10 cellular contexts compared by ENCODE assay signal in genomic region chr1:146019225-146020057, GRCh38. TPM values are rescaled to one million over a fixed set of nuclear protein-coding genes. Genes with fewer than 3 reads are reported as not detected.
DNase-seq lines count a peak whose midpoint lies in the region; ATAC-seq and TF ChIP-seq lines count a peak whose summit lies in the region.
"Had no signal": no experiment of that assay in that cellular context is flagged by ENCODE, and none has a peak within 500 bp of the region (broad histone marks: within the 10 kb centered on the region; RNA-seq: fewer than 3 reads in every experiment).

No MANE protein-coding gene starts in this region.

- H3K79me2 ChIP-seq in osteoblast (ENCODE audit: insufficient read depth, low read length) = no peaks in the 10 kb centered on the region

- H3K4me1 Mint-ChIP-seq in CD4-positive, CD25-positive, alpha-beta regulatory T cell = peaks cover 0 to 13% (median under 1%) of the 10 kb centered on the region in 4 donors
- H3K4me1 Mint-ChIP-seq in T-cell = peaks cover 5 to 11% (median 6%) of the 10 kb centered on the region in 3 donors

- H3K4me3 ChIP-seq in CD4-positive, CD25-positive, alpha-beta regulatory T cell (ENCODE audit: low read depth, low read length) = no peak overlapping the region
- peak overlapping the region; percentile 19 for H3K4me3 ChIP-seq in fibroblast of villous mesenchyme (ENCODE audit: low read depth, low read length)
- no peak overlapping the region for H3K4me3 ChIP-seq in osteoblast (ENCODE audit: insufficient read depth, low read length)

- peak overlapping the region in 1 of 3 donors; percentile 33 for H3K27ac Mint-ChIP-seq in CD4-positive, CD25-positive, alpha-beta regulatory T cell
- peak overlapping the region in 1 of 2 donors; percentile 2 for H3K27ac Mint-ChIP-seq in T-cell

- peaks cover 0 to 5% (median 0%) of the 10 kb centered on the region in 7 donors for H3K9me3 Mint-ChIP-seq in CD4-positive, CD25-positive, alpha-beta regulatory T cell
- H3K9me3 Mint-ChIP-seq in T-cell = no peaks in the 10 kb centered on the region
- H3K9me3 Mint-ChIP-seq: neural crest cell had no signal

- H3K36me3 ChIP-seq in CD4-positive, CD25-positive, alpha-beta regulatory T cell (ENCODE audit: control insufficient read depth, insufficient read depth, low read length) = no peaks in the 10 kb centered on the region
- H3K36me3 ChIP-seq in osteoblast (ENCODE audit: insufficient read depth, low read length) = no peaks in the 10 kb centered on the region

- no peak overlapping the region for H3K27ac ChIP-seq in CD4-positive, CD25-positive, alpha-beta regulatory T cell (ENCODE audit: insufficient read depth, low read length, poor library complexity, severe bottlenecking)
- no peak overlapping the region for H3K27ac ChIP-seq in osteoblast (ENCODE audit: low read depth, low read length)

- H2AFZ ChIP-seq in osteoblast (ENCODE audit: low read length) = no peak overlapping the region

- no peaks in the 10 kb centered on the region for H3K9me3 ChIP-seq in CD4-positive, CD25-positive, alpha-beta regulatory T cell (ENCODE audit: control insufficient read depth in 2 of 2, low read length in 2 of 2)
- no peaks in the 10 kb centered on the region for H3K9me3 ChIP-seq in osteoblast (ENCODE audit: low read depth, low read length)

- peaks cover 45% of the 10 kb centered on the region for H3K27me3 ChIP-seq in CD4-positive, CD25-positive, alpha-beta regulatory T cell (ENCODE audit: control insufficient read depth, insufficient read depth, low read length)
- peaks cover 21% of the 10 kb centered on the region for H3K27me3 ChIP-seq in osteoblast (ENCODE audit: insufficient read depth, low read length)

- peak overlapping the region in 1 of 4 donors; percentile 23 for H3K4me3 Mint-ChIP-seq in CD4-positive, CD25-positive, alpha-beta regulatory T cell
- peak overlapping the region in 1 of 3 donors; percentile 39 for H3K4me3 Mint-ChIP-seq in T-cell
- H3K4me3 Mint-ChIP-seq: neural crest cell had no signal

- peak overlapping the region; percentile 20 for H3K4me2 ChIP-seq in osteoblast (ENCODE audit: insufficient read depth, low read length)

- ATAC-seq in CD4-positive, CD25-positive, alpha-beta regulatory T cell (ENCODE audit: low read depth in 2 of 2) = peak; percentile 34 to 44
- ATAC-seq in T-cell (replicated peaks in 1 of 4) = peak; percentile 44 to 52 (median 45)
- ATAC-seq in HG03025 (IDR thresholded peaks at IDR 0.05; ENCODE audit: low FRiP score, unreplicated experiment) = no peak

- H3K27me3 Mint-ChIP-seq in CD4-positive, CD25-positive, alpha-beta regulatory T cell = peaks cover 77% of the 10 kb centered on the region
- H3K27me3 Mint-ChIP-seq in T-cell = peaks cover 39 to 49% of the 10 kb centered on the region in 2 donors

- no peaks in the 10 kb centered on the region for H3K36me3 Mint-ChIP-seq in CD4-positive, CD25-positive, alpha-beta regulatory T cell
- no peaks in the 10 kb centered on the region for H3K36me3 Mint-ChIP-seq in T-cell

- CTCF ChIA-PET in T-cell (lab: Charles Lee) = interaction anchor here in 1 of 2 donors (3.8 kb wide), 1 partner anchor 41 kb away, joined by 18 read pairs; no protein-coding TSS in a partner anchor

- no peak for DNase-seq in CD4-positive, CD25-positive, alpha-beta regulatory T cell
- DNase-seq in T-cell = peak in 1 of 34 experiments; percentile 10
- no peak for DNase-seq in fibroblast of villous mesenchyme (ENCODE audit: low read depth)
- DNase-seq in osteoblast (ENCODE audit: insufficient read length, low spot score, missing footprints) = no peak
- DNase-seq in GDM1 (lab: John Stamatoyannopoulos, UW) = no peak
- no peak for DNase-seq in NCI-H1436 (lab: John Stamatoyannopoulos, UW)
- no peak for DNase-seq in hypothalamus (lab: John Stamatoyannopoulos, UW)

- no peak for TF ChIP-seq CTCF in fibroblast of villous mesenchyme (IDR thresholded peaks at IDR 0.05; ENCODE audit: insufficient read depth, low read depth, low read length)
- TF ChIP-seq CTCF in osteoblast (IDR thresholded peaks at IDR 0.05; ENCODE audit: extremely low read depth, low read depth, low read length) = no peak

- POLR2A ChIA-PET in T-cell (lab: Charles Lee) = interaction anchor here (0.5 to 0.7 kb wide), 2 partner anchors 135 to 191 kb away, joined by 3 to 4 read pairs; no protein-coding TSS in a partner anchor

- H4K20me1 ChIP-seq in osteoblast (ENCODE audit: insufficient read depth, low read length) = no peaks in the 10 kb centered on the region

- H3K4me1 ChIP-seq in CD4-positive, CD25-positive, alpha-beta regulatory T cell (ENCODE audit: control insufficient read depth, insufficient read depth, low read length, poor library complexity, severe bottlenecking) = peaks cover 5% of the 10 kb centered on the region
- H3K4me1 ChIP-seq in osteoblast (ENCODE audit: insufficient read depth, low read length) = peaks cover 6% of the 10 kb centered on the region

RNA-seq across cellular contexts. Expression of gene HJV, which starts 2.1 kb away (rescaled TPM):
- total RNA-seq in CD4-positive, CD25-positive, alpha-beta regulatory T cell = not detected
- not detected for polyA plus RNA-seq in CD4-positive, CD25-positive, alpha-beta regulatory T cell
- not detected for total RNA-seq in T-cell
- total RNA-seq in fibroblast of villous mesenchyme = not detected in 2 replicates
- not detected in 2 replicates for total RNA-seq in osteoblast
- total RNA-seq: frontal cortex, neural crest cell had no signal

RNA-seq across cellular contexts. Expression of gene TXNIP, which starts 23.1 kb away (rescaled TPM):
- 1,496 TPM for total RNA-seq in CD4-positive, CD25-positive, alpha-beta regulatory T cell
- polyA plus RNA-seq in CD4-positive, CD25-positive, alpha-beta regulatory T cell = 1,000 to 10,000 TPM; 2,637 to 4,955 (median 3,590) TPM
- total RNA-seq in T-cell = 1,000 to 10,000 TPM in 1 of 5 donors, 100 to 1,000 TPM in 4; 721 to 2,117 (median 773) TPM
- total RNA-seq in fibroblast of villous mesenchyme = 69.5 and 205 TPM in 2 replicates
- total RNA-seq in osteoblast = 400 and 529 TPM in 2 replicates

RNA-seq across cellular contexts. Expression of gene POLR3GL, which starts 55.0 kb away (rescaled TPM):
- total RNA-seq in CD4-positive, CD25-positive, alpha-beta regulatory T cell = 30.8 TPM
- polyA plus RNA-seq in CD4-positive, CD25-positive, alpha-beta regulatory T cell = 100 to 1,000 TPM; 103 to 129 (median 109) TPM
- total RNA-seq in T-cell (10 to 100 TPM; 30.9 to 41.7 (median 38.3) TPM), fibroblast of villous mesenchyme (11.2 and 14.8 TPM in 2 replicates), osteoblast (9.4 and 13.3 TPM in 2 replicates)

RNA-seq across cellular contexts. Expression of gene ANKRD34A, which starts 55.1 kb away (rescaled TPM):
- total RNA-seq in CD4-positive, CD25-positive, alpha-beta regulatory T cell = 1.6 TPM
- under 1 TPM; 0.07 to 0.45 (median 0.31) TPM for polyA plus RNA-seq in CD4-positive, CD25-positive, alpha-beta regulatory T cell
- total RNA-seq in T-cell (1 to 10 TPM in 3 of 5 donors, under 1 TPM in 2; 0.68 to 3.5 (median 1.7) TPM), fibroblast of villous mesenchyme (1.3 and 1.6 TPM in 2 replicates), osteoblast (0.59 and 1.1 TPM in 2 replicates)
